In genomic region chr9:106799146-106799545, GRCh38 we compare ENCODE assay signal across 10 cellular contexts.
A peak's percentile ranks its signal among the peaks of the same experiment; 100 is the strongest.
DNase-seq lines count a peak whose midpoint lies in the region; ATAC-seq, FAIRE-seq and TF ChIP-seq lines count a peak whose summit lies in the region.
"Had no signal": no experiment of that assay in that cellular context is flagged by ENCODE, and none has a peak within 500 bp of the region (broad histone marks: within the 10 kb centered on the region; RNA-seq: fewer than 3 reads in every experiment).

No MANE protein-coding gene starts in this region.

- WGBS in psoas muscle, 3 donors, result 17 to 27% (median 22%) methylated on average over 4 of the region's 4 CpGs

- TF ChIP-seq CTCF in fibroblast of pulmonary artery (IDR thresholded peaks at IDR 0.05; ENCODE audit: low read length, missing control alignments) (no peak), psoas muscle (IDR thresholded peaks at IDR 0.05) (no peak), kidney (IDR thresholded peaks at IDR 0.05; ENCODE audit: borderline replicate concordance, extremely low read depth, insufficient read depth) (no peak)

- H3K27me3 Mint-ChIP-seq in activated naive CD8-positive, alpha-beta T cell treated with anti-CD3 and anti-CD28 coated beads for 36 hours, result no peaks in the 10 kb centered on the region

- H3K9me3 Mint-ChIP-seq in activated naive CD8-positive, alpha-beta T cell treated with anti-CD3 and anti-CD28 coated beads for 36 hours, result no peaks in the 10 kb centered on the region

- no peak overlapping the region for H3K9ac ChIP-seq in kidney (ENCODE audit: low read length in 2 of 2)

- H3K9me3 ChIP-seq in SJSA1 (replicated peaks) (no peaks in the 10 kb centered on the region), psoas muscle (no peaks in the 10 kb centered on the region), kidney (ENCODE audit: control insufficient read depth in 1 of 2, low read length in 2 of 2) (peaks cover 0 to 2% of the 10 kb centered on the region in 2 donors)

- no peak overlapping the region for H3K27ac Mint-ChIP-seq in activated naive CD8-positive, alpha-beta T cell treated with anti-CD3 and anti-CD28 coated beads for 36 hours

- intact Hi-C loops in psoas muscle (cut with DNase I), result loop anchor here in 1 of 2 donors (10.0 kb wide), 1 partner anchor 64 kb away; no protein-coding TSS in a partner anchor
- intact Hi-C loops in kidney (cut with DNase I), result no loop called here

- H3K4me3 ChIP-seq in SJSA1 (no peak overlapping the region), fibroblast of pulmonary artery (replicated peaks; ENCODE audit: low read depth, low read length) (no peak overlapping the region), psoas muscle (peak overlapping the region; percentile 1), kidney (ENCODE audit: low read length in 2 of 2) (no peak overlapping the region)

- H3K36me3 Mint-ChIP-seq in activated naive CD8-positive, alpha-beta T cell treated with anti-CD3 and anti-CD28 coated beads for 36 hours, result no peaks in the 10 kb centered on the region

- no peak overlapping the region for H3K4me3 Mint-ChIP-seq in activated naive CD8-positive, alpha-beta T cell treated with anti-CD3 and anti-CD28 coated beads for 36 hours

- H3K36me3 ChIP-seq in SJSA1, result no peaks in the 10 kb centered on the region
- H3K36me3 ChIP-seq in psoas muscle (ENCODE audit: insufficient read depth in 1 of 2, low read depth in 1 of 2), result no peaks in the 10 kb centered on the region
- no peaks in the 10 kb centered on the region for H3K36me3 ChIP-seq in kidney (ENCODE audit: control insufficient read depth in 1 of 2, insufficient read depth in 2 of 2, low read length in 2 of 2)

- H3K27ac ChIP-seq in SJSA1 (peak overlapping the region; percentile 88), psoas muscle (no peak overlapping the region), kidney (ENCODE audit: low read depth in 2 of 2, low read length in 2 of 2) (no peak overlapping the region)

- no peak for FAIRE-seq in kidney (lab: Jason Lieb, UNC)

- H3K27me3 ChIP-seq in SJSA1 (replicated peaks) (no peaks in the 10 kb centered on the region), psoas muscle (ENCODE audit: insufficient read depth in 3 of 3, low read length in 2 of 3) (no peaks in the 10 kb centered on the region)

- peak; percentile 65 to 82 (median 74) for ATAC-seq in psoas muscle
- ATAC-seq in HG02678 (IDR thresholded peaks at IDR 0.05; ENCODE audit: unreplicated experiment), result no peak
- ATAC-seq in HG03469 (IDR thresholded peaks at IDR 0.05; ENCODE audit: unreplicated experiment), result no peak

- H3K4me1 ChIP-seq in SJSA1 (replicated peaks) (peaks cover 31% of the 10 kb centered on the region), psoas muscle (peaks cover 23% of the 10 kb centered on the region), kidney (ENCODE audit: control insufficient read depth in 1 of 2, insufficient read depth in 1 of 2, low read depth in 1 of 2, low read length in 2 of 2) (no peaks in the 10 kb centered on the region)

- H3K4me1 Mint-ChIP-seq in activated naive CD8-positive, alpha-beta T cell treated with anti-CD3 and anti-CD28 coated beads for 36 hours, result no peaks in the 10 kb centered on the region

- DNase-seq in EH (ENCODE audit: low read depth) (peak; percentile 94), SJSA1 (ENCODE audit: low read depth in 1 of 2, low spot score in 2 of 2) (peak; percentile 46 to 87), fibroblast of pulmonary artery (ENCODE audit: low read depth) (peak; percentile 85), psoas muscle (no peak), kidney (no peak)
- DNase-seq in activated naive CD8-positive, alpha-beta T cell treated with anti-CD3 and anti-CD28 coated beads for 36 hours, result no peak
- DNase-seq: activated T-cell treated with anti-CD3 and anti-CD28 coated beads, Interleukin-2, amount 50 U/mL, for 1 hour; cerebellar nuclear complex had no signal

Comparison
In these comparisons a context has a peak if more than half of its experiments do, and no peak if none do; other contexts are left out.
1. DNase-seq: peak in EH (single experiment), SJSA1 (2 of 2) and fibroblast of pulmonary artery (single experiment); none in psoas muscle (0 of 2), kidney (single experiment) and activated naive CD8-positive, alpha-beta T cell treated with anti-CD3 and anti-CD28 coated beads for 36 hours (single experiment).
2. ATAC-seq: peak in psoas muscle (4 of 4); none in HG02678 (single experiment) and HG03469 (single experiment).